In the genomic region with DNA sequence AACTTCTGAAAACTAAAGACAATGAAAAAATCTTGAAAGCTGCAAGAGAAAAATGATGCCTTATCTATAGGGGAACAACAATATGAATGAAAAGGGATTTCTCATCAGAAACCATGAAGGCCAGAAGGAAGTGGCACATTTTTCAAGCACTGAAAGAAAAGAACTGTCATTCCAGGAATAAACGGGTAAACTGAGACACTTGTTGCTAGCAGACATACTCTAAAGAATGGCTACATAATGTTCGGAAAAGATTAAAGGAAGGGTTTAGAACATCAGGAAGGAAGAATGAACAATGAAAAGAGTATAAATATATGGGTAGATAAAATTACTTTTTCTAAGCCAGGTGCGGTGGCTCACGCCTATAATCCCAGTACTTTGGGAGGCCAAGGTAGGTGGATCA, we compare ENCODE assay signal across 21 cellular contexts.
"Had no signal": no experiment of that assay in that cellular context is flagged by ENCODE, and none has a peak within 500 bp of the region (broad histone marks: within the 10 kb centered on the region; RNA-seq: fewer than 3 reads in every experiment).

No MANE protein-coding gene starts in this region.

- H3K4me3 Mint-ChIP-seq: IgD-negative memory B cell had no signal

- DNase-seq: NCI-H1092, NCI-H1105 treated with DMSO at 0.1 percent for 48 hours, NCI-H1417 treated with DMSO at 0.1 percent for 48 hours, NCI-H146, NCI-H1694 treated with DMSO at 0.1 percent for 48 hours, NCI-H1930, NCI-H2081, NCI-H2171, NCI-H226, NCI-H446, NCI-H510A, NCI-H524 treated with DMSO at 0.1 percent for 48 hours, NCI-H69, NCI-H774, Right ventricle myocardium superior, RPMI8226, SIG-M5 had no signal

- H3K27me3 Mint-ChIP-seq: IgD-negative memory B cell had no signal

- FAIRE-seq: HTR-8/SVneo, K562, RCC 7860 had no signal

- H3K27ac Mint-ChIP-seq: IgD-negative memory B cell had no signal

- H3K9me3 Mint-ChIP-seq: IgD-negative memory B cell had no signal
